In genomic region chr9:96875460-96876142, GRCh38 we compare ENCODE assay signal across 1 cellular context.
TF ChIP-seq lines count a peak whose summit lies in the region.

No MANE protein-coding gene starts in this region.

TF ChIP-seq in HEK293, 187 proteins besides CTCF, POLR2A, EP300 and RAD21 (continued from another document):
- TF ChIP-seq, protein P1, sequence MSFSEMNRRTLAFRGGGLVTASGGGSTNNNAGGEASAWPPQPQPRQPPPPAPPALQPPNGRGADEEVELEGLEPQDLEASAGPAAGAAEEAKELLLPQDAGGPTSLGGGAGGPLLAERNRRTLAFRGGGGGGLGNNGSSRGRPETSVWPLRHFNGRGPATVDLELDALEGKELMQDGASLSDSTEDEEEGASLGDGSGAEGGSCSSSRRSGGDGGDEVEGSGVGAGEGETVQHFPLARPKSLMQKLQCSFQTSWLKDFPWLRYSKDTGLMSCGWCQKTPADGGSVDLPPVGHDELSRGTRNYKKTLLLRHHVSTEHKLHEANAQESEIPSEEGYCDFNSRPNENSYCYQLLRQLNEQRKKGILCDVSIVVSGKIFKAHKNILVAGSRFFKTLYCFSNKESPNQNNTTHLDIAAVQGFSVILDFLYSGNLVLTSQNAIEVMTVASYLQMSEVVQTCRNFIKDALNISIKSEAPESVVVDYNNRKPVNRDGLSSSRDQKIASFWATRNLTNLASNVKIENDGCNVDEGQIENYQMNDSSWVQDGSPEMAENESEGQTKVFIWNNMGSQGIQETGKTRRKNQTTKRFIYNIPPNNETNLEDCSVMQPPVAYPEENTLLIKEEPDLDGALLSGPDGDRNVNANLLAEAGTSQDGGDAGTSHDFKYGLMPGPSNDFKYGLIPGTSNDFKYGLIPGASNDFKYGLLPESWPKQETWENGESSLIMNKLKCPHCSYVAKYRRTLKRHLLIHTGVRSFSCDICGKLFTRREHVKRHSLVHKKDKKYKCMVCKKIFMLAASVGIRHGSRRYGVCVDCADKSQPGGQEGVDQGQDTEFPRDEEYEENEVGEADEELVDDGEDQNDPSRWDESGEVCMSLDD (tag by site-specific recombination; IDR thresholded peaks at IDR 0.05): 0 out of 2 replicates have a peak, but pooled peaks have one; percentile 30
- TF ChIP-seq GLIS1 (tag by site-specific recombination; IDR thresholded peaks at IDR 0.05): peak; percentile 8; the same call in 1 of the 2 replicates
- TF ChIP-seq, protein P2, sequence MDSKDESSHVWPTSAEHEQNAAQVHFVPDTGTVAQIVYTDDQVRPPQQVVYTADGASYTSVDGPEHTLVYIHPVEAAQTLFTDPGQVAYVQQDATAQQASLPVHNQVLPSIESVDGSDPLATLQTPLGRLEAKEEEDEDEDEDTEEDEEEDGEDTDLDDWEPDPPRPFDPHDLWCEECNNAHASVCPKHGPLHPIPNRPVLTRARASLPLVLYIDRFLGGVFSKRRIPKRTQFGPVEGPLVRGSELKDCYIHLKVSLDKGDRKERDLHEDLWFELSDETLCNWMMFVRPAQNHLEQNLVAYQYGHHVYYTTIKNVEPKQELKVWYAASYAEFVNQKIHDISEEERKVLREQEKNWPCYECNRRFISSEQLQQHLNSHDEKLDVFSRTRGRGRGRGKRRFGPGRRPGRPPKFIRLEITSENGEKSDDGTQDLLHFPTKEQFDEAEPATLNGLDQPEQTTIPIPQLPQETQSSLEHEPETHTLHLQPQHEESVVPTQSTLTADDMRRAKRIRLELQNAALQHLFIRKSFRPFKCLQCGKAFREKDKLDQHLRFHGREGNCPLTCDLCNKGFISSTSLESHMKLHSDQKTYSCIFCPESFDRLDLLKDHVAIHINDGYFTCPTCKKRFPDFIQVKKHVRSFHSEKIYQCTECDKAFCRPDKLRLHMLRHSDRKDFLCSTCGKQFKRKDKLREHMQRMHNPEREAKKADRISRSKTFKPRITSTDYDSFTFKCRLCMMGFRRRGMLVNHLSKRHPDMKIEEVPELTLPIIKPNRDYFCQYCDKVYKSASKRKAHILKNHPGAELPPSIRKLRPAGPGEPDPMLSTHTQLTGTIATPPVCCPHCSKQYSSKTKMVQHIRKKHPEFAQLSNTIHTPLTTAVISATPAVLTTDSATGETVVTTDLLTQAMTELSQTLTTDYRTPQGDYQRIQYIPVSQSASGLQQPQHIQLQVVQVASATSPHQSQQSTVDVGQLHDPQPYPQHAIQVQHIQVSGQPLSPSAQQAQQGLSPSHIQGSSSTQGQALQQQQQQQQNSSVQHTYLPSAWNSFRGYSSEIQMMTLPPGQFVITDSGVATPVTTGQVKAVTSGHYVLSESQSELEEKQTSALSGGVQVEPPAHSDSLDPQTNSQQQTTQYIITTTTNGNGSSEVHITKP (tag by site-specific recombination; IDR thresholded peaks at IDR 0.05): 0 out of 2 replicates have a peak, but pooled peaks have one; percentile 13
- TF ChIP-seq, protein P3, sequence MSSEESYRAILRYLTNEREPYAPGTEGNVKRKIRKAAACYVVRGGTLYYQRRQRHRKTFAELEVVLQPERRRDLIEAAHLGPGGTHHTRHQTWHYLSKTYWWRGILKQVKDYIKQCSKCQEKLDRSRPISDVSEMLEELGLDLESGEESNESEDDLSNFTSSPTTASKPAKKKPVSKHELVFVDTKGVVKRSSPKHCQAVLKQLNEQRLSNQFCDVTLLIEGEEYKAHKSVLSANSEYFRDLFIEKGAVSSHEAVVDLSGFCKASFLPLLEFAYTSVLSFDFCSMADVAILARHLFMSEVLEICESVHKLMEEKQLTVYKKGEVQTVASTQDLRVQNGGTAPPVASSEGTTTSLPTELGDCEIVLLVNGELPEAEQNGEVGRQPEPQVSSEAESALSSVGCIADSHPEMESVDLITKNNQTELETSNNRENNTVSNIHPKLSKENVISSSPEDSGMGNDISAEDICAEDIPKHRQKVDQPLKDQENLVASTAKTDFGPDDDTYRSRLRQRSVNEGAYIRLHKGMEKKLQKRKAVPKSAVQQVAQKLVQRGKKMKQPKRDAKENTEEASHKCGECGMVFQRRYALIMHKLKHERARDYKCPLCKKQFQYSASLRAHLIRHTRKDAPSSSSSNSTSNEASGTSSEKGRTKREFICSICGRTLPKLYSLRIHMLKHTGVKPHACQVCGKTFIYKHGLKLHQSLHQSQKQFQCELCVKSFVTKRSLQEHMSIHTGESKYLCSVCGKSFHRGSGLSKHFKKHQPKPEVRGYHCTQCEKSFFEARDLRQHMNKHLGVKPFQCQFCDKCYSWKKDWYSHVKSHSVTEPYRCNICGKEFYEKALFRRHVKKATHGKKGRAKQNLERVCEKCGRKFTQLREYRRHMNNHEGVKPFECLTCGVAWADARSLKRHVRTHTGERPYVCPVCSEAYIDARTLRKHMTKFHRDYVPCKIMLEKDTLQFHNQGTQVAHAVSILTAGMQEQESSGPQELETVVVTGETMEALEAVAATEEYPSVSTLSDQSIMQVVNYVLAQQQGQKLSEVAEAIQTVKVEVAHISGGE (tag by site-specific recombination; conservative IDR thresholded peaks at IDR 0.05; ENCODE audit: low read depth): no peak
- TF ChIP-seq WT1 (tag by site-specific recombination; IDR thresholded peaks at IDR 0.05): no peak
- peak; percentile 55 for TF ChIP-seq ZBTB8A (tag by site-specific recombination; IDR thresholded peaks at IDR 0.05)
- peak; percentile 94 for TF ChIP-seq ZNF423 (tag by site-specific recombination; IDR thresholded peaks at IDR 0.05)
- peak; percentile 79; the same call in 1 of the 2 replicates for TF ChIP-seq ZNF76 (tag by site-specific recombination; IDR thresholded peaks at IDR 0.05; ENCODE audit: borderline replicate concordance, low read depth)
